ENCODE assay signal across 7 cellular contexts in the genomic region with DNA sequence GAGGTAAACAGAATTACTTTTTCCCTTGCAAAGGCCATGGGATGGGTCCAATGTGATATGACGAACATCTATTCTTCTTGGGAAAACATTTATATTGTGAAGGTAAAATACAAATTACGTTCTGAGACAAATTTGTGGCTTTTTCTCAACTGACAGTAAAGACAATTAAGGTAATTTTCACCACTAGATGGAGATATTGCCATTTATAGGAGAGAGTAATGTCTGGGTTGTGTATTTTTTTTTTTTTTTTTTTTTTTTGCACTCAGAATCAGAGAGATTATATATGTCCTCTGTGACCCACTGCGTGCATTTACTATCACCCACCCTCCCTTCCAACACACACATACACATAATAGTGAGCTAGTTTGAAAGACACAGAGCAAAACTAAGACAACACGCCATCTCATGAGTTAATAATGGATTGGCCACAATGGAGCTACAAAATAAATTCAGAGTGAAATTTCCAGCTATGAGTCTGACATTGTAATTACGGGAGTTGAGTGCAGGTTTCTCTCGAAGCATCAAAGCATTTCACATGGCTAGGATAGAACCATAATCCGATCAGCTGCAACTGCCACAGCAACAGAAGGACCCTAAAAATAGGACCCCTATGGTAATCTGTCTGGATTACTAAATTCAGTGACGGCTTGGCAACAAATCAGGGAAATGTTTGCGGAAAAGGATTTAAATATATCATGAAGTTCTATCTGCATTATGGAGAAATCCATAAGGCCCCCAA. TPM values are rescaled to one million over a fixed set of nuclear protein-coding genes. Genes with fewer than 3 reads are reported as not detected.
DNase-seq lines count a peak whose midpoint lies in the region; ATAC-seq and TF ChIP-seq lines count a peak whose summit lies in the region.

No MANE protein-coding gene starts in this region.

- H3K79me2 ChIP-seq in OCI-LY3 (ENCODE audit: low read length), result no peaks in the 10 kb centered on the region

- H3K36me3 Mint-ChIP-seq in endodermal cell (ENCODE audit: low read depth), result no peaks in the 10 kb centered on the region
- no peaks in the 10 kb centered on the region for H3K36me3 Mint-ChIP-seq in activated T-helper 2 cell treated with anti-CD3 and anti-CD28 coated beads, Interferon-gamma antibody, Interleukin-2, Interleukin-4, amounts not matched to agents 10 μg/mL and 5 μg/mL and 100 μg/mL, durations not matched to agents 14 hours and 24 hours and 36 hours (ENCODE audit: low read depth)

- DNase-seq in GM06990 (ENCODE audit: extremely low read depth, insufficient read length), result no peak
- no peak for DNase-seq in endodermal cell
- peak; percentile 42 for DNase-seq in pons (ENCODE audit: low spot score)
- no peak for DNase-seq in activated T-helper 2 cell treated with anti-CD3 and anti-CD28 coated beads, Interferon-gamma antibody, Interleukin-2, Interleukin-4, amounts not matched to agents 10 μg/mL and 5 μg/mL and 100 μg/mL, durations not matched to agents 14 hours and 24 hours and 36 hours (ENCODE audit: low spot score)

- H3K9me3 Mint-ChIP-seq in endodermal cell, result no peaks in the 10 kb centered on the region
- no peaks in the 10 kb centered on the region for H3K9me3 Mint-ChIP-seq in activated T-helper 2 cell treated with anti-CD3 and anti-CD28 coated beads, Interferon-gamma antibody, Interleukin-2, Interleukin-4, amounts not matched to agents 10 μg/mL and 5 μg/mL and 100 μg/mL, durations not matched to agents 14 hours and 24 hours and 36 hours

- H3K9ac ChIP-seq in OCI-LY3 (ENCODE audit: low read length) (0 out of 2 replicates have a peak overlapping the region, but pooled peaks have one; percentile 20), endodermal cell (ENCODE audit: extremely low read depth, low read length, poor library complexity, severe bottlenecking) (no peak overlapping the region)

- WGBS in endodermal cell (ENCODE audit: insufficient coverage in 1 of 2, insufficient read length in 1 of 2), 2 experiments, result 63 to 87% methylated on average over 5 to 9 of the region's 9 CpGs

- H3K9me3 ChIP-seq in OCI-LY3 (ENCODE audit: insufficient read depth, low read length), result no peaks in the 10 kb centered on the region
- no peaks in the 10 kb centered on the region for H3K9me3 ChIP-seq in endodermal cell (ENCODE audit: control insufficient read depth, low read length)

- no peak overlapping the region for H3K4me3 Mint-ChIP-seq in endodermal cell
- H3K4me3 Mint-ChIP-seq in activated T-helper 2 cell treated with anti-CD3 and anti-CD28 coated beads, Interferon-gamma antibody, Interleukin-2, Interleukin-4, amounts not matched to agents 10 μg/mL and 5 μg/mL and 100 μg/mL, durations not matched to agents 14 hours and 24 hours and 36 hours (ENCODE audit: low read depth), result no peak overlapping the region

- H3K4me2 ChIP-seq in OCI-LY3 (ENCODE audit: low read length), result peak overlapping the region; percentile 73

- H3K36me3 ChIP-seq in GM06990 (ENCODE audit: control insufficient read depth, insufficient read depth, low read length) (no peaks in the 10 kb centered on the region), OCI-LY3 (replicated peaks; ENCODE audit: low read depth, low read length) (no peaks in the 10 kb centered on the region), endodermal cell (ENCODE audit: control insufficient read depth, insufficient read depth, low read length) (no peaks in the 10 kb centered on the region)

- intact Hi-C loops in activated T-helper 2 cell treated with anti-CD3 and anti-CD28 coated beads, Interferon-gamma antibody, Interleukin-2, Interleukin-4, amounts not matched to agents 10 μg/mL and 5 μg/mL and 100 μg/mL, durations not matched to agents 14 hours and 24 hours and 36 hours (cut with micrococcal nuclease), result loop anchor here (5.0 kb wide), 1 partner anchor 1371 kb away; no protein-coding TSS in a partner anchor

- H4K20me1 ChIP-seq in OCI-LY3 (ENCODE audit: insufficient read depth, low read length), result no peaks in the 10 kb centered on the region

- peak overlapping the region; percentile 87 for H2AFZ ChIP-seq in OCI-LY3 (ENCODE audit: low read depth, low read length)

- H3K27ac Mint-ChIP-seq in endodermal cell, result no peak overlapping the region
- no peak overlapping the region for H3K27ac Mint-ChIP-seq in activated T-helper 2 cell treated with anti-CD3 and anti-CD28 coated beads, Interferon-gamma antibody, Interleukin-2, Interleukin-4, amounts not matched to agents 10 μg/mL and 5 μg/mL and 100 μg/mL, durations not matched to agents 14 hours and 24 hours and 36 hours

- H3K4me3 ChIP-seq in GM06990 (replicated peaks; ENCODE audit: low read depth, low read length), result no peak overlapping the region
- H3K4me3 ChIP-seq in OCI-LY3 (ENCODE audit: low read length), result peak overlapping the region; percentile 62
- no peak overlapping the region for H3K4me3 ChIP-seq in endodermal cell (ENCODE audit: low read length)

- H3K4me1 ChIP-seq in OCI-LY3 (ENCODE audit: low read length) (peaks cover 19% of the 10 kb centered on the region), endodermal cell (ENCODE audit: control insufficient read depth, insufficient read depth, low read length) (peaks cover 4% of the 10 kb centered on the region)

- H3K4me1 Mint-ChIP-seq in endodermal cell, result peaks cover 12% of the 10 kb centered on the region
- peaks cover 1% of the 10 kb centered on the region for H3K4me1 Mint-ChIP-seq in activated T-helper 2 cell treated with anti-CD3 and anti-CD28 coated beads, Interferon-gamma antibody, Interleukin-2, Interleukin-4, amounts not matched to agents 10 μg/mL and 5 μg/mL and 100 μg/mL, durations not matched to agents 14 hours and 24 hours and 36 hours (ENCODE audit: low read depth)

- no peaks in the 10 kb centered on the region for H3K27me3 ChIP-seq in GM06990 (replicated peaks; ENCODE audit: control insufficient read depth, insufficient read depth, low read length)
- H3K27me3 ChIP-seq in OCI-LY3 (ENCODE audit: low read depth, low read length), result 0 out of 2 replicates have a peak, but pooled peaks cover 5% of the 10 kb centered on the region
- no peaks in the 10 kb centered on the region for H3K27me3 ChIP-seq in endodermal cell (ENCODE audit: control insufficient read depth, insufficient read depth, low read length, poor library complexity, severe bottlenecking)

- H3K27ac ChIP-seq in OCI-LY3 (ENCODE audit: low read length), result no peak overlapping the region
- H3K27ac ChIP-seq in endodermal cell (ENCODE audit: low read depth, low read length), result no peak overlapping the region

- TF ChIP-seq CTCF in GM06990 (IDR thresholded peaks at IDR 0.05; ENCODE audit: insufficient read depth, low read length, poor library complexity, severe bottlenecking), result peak; percentile 44
- TF ChIP-seq CTCF in OCI-LY3 (IDR thresholded peaks at IDR 0.05; ENCODE audit: low read depth, low read length), result peak; percentile 76
- TF ChIP-seq CTCF in endodermal cell (conservative IDR thresholded peaks at IDR 0.05), result peak; percentile 78

- H3K27me3 Mint-ChIP-seq in endodermal cell (ENCODE audit: insufficient read depth), result no peaks in the 10 kb centered on the region
- peaks cover 22% of the 10 kb centered on the region for H3K27me3 Mint-ChIP-seq in activated T-helper 2 cell treated with anti-CD3 and anti-CD28 coated beads, Interferon-gamma antibody, Interleukin-2, Interleukin-4, amounts not matched to agents 10 μg/mL and 5 μg/mL and 100 μg/mL, durations not matched to agents 14 hours and 24 hours and 36 hours (ENCODE audit: low read depth)

- peak; percentile 55 for ATAC-seq in HG02885 (IDR thresholded peaks at IDR 0.05; ENCODE audit: poor library complexity, unreplicated experiment)
- no peak for ATAC-seq in HG03097 (IDR thresholded peaks at IDR 0.05; ENCODE audit: low FRiP score, unreplicated experiment)

RNA-seq across cellular contexts. Expression of a gene that starts 49.2 kb away (rescaled TPM):
- 1 to 10 TPM in 1 of 2 donors, under 1 TPM in 1; 0.82 to 8.9 TPM for total RNA-seq in endodermal cell
- polyA plus RNA-seq in endodermal cell (2013, experiment 1 of 2), result 23.5 TPM
- polyA plus RNA-seq in endodermal cell (2013, experiment 2 of 2), result 37.4 TPM
- 28.6 and 32.2 TPM in 2 replicates for total RNA-seq in activated T-helper 2 cell treated with anti-CD3 and anti-CD28 coated beads, Interferon-gamma antibody, Interleukin-2, Interleukin-4, amounts not matched to agents 10 μg/mL and 5 μg/mL and 100 μg/mL, durations not matched to agents 14 hours and 24 hours and 36 hours
